Comparison of ENCODE assay signal across 13 cellular contexts in the genomic region with DNA sequence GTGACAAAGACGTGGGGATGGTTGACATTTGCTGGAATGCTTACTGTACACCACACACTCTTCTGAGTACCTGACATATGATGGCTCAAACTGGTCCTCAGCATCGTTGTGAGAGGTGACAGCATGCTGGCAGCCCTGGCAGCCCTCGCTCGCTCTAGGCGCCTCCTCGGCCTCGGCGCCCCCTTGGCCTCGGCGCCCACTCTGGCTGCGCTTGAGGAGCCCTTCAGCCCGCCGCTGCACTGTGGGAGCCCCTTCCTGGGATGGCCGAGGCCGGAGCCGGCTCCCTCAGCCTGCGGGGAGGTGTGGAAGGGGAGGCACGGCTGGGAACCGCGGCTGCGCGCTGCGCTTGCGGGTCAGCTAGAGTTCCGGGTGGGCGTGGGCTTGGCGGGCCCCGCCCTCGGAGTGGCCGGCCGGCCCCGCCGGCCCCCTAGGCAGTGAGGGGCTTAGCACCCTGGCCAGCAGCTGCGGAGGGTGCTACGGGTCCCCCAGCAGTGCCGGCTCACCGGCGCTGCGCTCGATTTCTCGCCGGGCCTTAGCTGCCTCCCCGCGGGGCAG. TPM values are rescaled to one million over a fixed set of nuclear protein-coding genes. Genes with fewer than 3 reads are reported as not detected.
DNase-seq lines count a peak whose midpoint lies in the region; ATAC-seq, FAIRE-seq and TF ChIP-seq lines count a peak whose summit lies in the region.
"Not testable (repeated sequence)": the region's sequence is repeated elsewhere in the genome, so short reads cannot be mapped to it uniquely, and the experiment has no call there.
"Had no signal": no experiment of that assay in that cellular context is flagged by ENCODE, and none has a peak within 500 bp of the region (broad histone marks: within the 10 kb centered on the region; RNA-seq: fewer than 3 reads in every experiment).

No MANE protein-coding gene starts in this region.

- H3K4me3 Mint-ChIP-seq in WTC11: not testable (repeated sequence)

- H3K4me1 Mint-ChIP-seq in WTC11: not testable (repeated sequence)

- not testable (repeated sequence) for ATAC-seq in WTC11

- not testable (repeated sequence) for TF ChIP-seq CTCF in WTC11 (IDR thresholded peaks at IDR 0.05); kidney (IDR thresholded peaks at IDR 0.05; ENCODE audit: borderline replicate concordance, extremely low read depth, insufficient read depth); testis (IDR thresholded peaks at IDR 0.05)

- 68 to 83% methylated on average over 2 to 44 of the region's 44 CpGs for WGBS in testis, 2 donors

- H3K36me3 Mint-ChIP-seq in WTC11: not testable (repeated sequence)

- H3K9ac ChIP-seq in kidney (ENCODE audit: low read length in 2 of 2): not testable (repeated sequence)

- not testable (repeated sequence) for H3K4me3 ChIP-seq in kidney (ENCODE audit: low read length in 2 of 2)
- H3K4me3 ChIP-seq in testis: peak overlapping the region; percentile 38 to 43

- intact Hi-C loops in kidney (cut with DNase I); testis (cut with DNase I; ENCODE audit: low total_unique reads): not testable (repeated sequence)
- intact Hi-C loops in posterior vena cava (cut with DNase I): loop anchor here in 1 of 2 donors (5.0 kb wide), 1 partner anchor 1404 kb away; no protein-coding TSS in a partner anchor

- H3K4me1 ChIP-seq in kidney (ENCODE audit: control insufficient read depth in 1 of 2, insufficient read depth in 1 of 2, low read depth in 1 of 2, low read length in 2 of 2); testis: not testable (repeated sequence)

- not testable (repeated sequence) for H3K9me3 ChIP-seq in kidney (ENCODE audit: control insufficient read depth in 1 of 2, low read length in 2 of 2); testis

- not testable (repeated sequence) for H3K9me3 Mint-ChIP-seq in WTC11

- POLR2A ChIA-PET in WTC11 (lab: Charles Lee): not testable (repeated sequence)

- DNase-seq in ELF-1 (ENCODE audit: low read depth, low spot score): peak; percentile 72
- peak; percentile 37 for DNase-seq in NCI-H146 (lab: John Stamatoyannopoulos, UW)
- DNase-seq in NCI-H2227 treated with DMSO at 0.1 percent for 48 hours (lab: John Stamatoyannopoulos, UW): peak; percentile 23
- DNase-seq in NCI-H510A treated with DMSO at 0.1 percent for 48 hours (lab: John Stamatoyannopoulos, UW): peak; percentile 28
- peak; percentile 11 for DNase-seq in WTC11 (ENCODE audit: low spot score)
- DNase-seq in kidney: peak; percentile 45
- peak; percentile 50 for DNase-seq in posterior vena cava (ENCODE audit: low spot score)
- DNase-seq in testis: peak; percentile 64

- H3K36me3 ChIP-seq in kidney (ENCODE audit: control insufficient read depth in 1 of 2, insufficient read depth in 2 of 2, low read length in 2 of 2); testis (ENCODE audit: low read depth, missing control alignments): not testable (repeated sequence)

- not testable (repeated sequence) for H3K27ac ChIP-seq in kidney (ENCODE audit: low read depth in 2 of 2, low read length in 2 of 2); testis

- not testable (repeated sequence) for H3K27me3 ChIP-seq in testis

- not testable (repeated sequence) for FAIRE-seq in kidney (lab: Jason Lieb, UNC)

- CTCF ChIA-PET in WTC11 (lab: Charles Lee): interaction anchor here (0.6 kb wide), 1 partner anchor 38 kb away, joined by 5 read pairs; no protein-coding TSS in a partner anchor

- H3K27me3 Mint-ChIP-seq in WTC11 (ENCODE audit: low read depth): not testable (repeated sequence)

- not testable (repeated sequence) for TF ChIP-seq POLR2A in testis (IDR thresholded peaks at IDR 0.05)

- H3K27ac Mint-ChIP-seq in WTC11: not testable (repeated sequence)

RNA-seq across cellular contexts. Expression of gene ST8SIA1, which starts 42.2 kb away (rescaled TPM):
- 2.3 to 2.8 TPM (median 2.3 TPM) in 3 replicates for total RNA-seq in WTC11 (2021)
- 4.7 TPM for total RNA-seq in kidney
- polyA plus RNA-seq in kidney (ENCODE audit: insufficient read depth, low read depth, low replicate concordance): 2.8 TPM
- 1 to 10 TPM; 2.8 to 4.0 TPM for total RNA-seq in posterior vena cava
- total RNA-seq in testis: 10 to 100 TPM; 12.0 to 13.6 TPM
- polyA plus RNA-seq in testis (ENCODE audit: insufficient read depth, low read depth, low replicate concordance): 6.5 TPM
- total RNA-seq: A172, Caco-2, Calu3, G401 had no signal
- polyA plus RNA-seq: BJ had no signal

Comparison
In these comparisons a context has a peak if more than half of its experiments do, and no peak if none do; other contexts are left out.
1. DNase-seq: peak in every context shown above with its lines; median percentile 72 in ELF-1; 64 in testis; 50 in posterior vena cava; 45 in kidney; 37 in NCI-H146; 28 in NCI-H510A treated with DMSO at 0.1 percent for 48 hours; 23 in NCI-H2227 treated with DMSO at 0.1 percent for 48 hours; 11 in WTC11.